1 cellular context compared by ENCODE assay signal in the genomic region with DNA sequence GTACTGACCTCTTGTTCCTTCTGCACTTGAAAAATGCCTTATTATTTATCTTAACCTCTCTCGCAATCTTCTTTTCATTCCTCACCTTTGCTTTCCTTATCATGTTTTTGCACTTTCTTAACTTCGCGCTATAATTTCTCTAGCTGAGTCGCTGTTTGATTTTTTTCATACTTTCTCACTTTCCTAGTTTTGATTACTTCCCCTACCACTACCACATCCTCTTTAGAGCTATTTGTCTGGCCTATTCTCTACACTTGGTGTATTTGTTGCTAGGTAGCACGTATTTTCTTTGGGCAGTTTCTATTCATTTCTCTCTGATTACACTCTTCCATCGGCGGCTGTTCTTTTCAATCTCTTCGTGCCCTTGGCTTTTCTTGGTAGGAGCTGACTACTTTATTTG.
TF ChIP-seq lines count a peak whose summit lies in the region.

No MANE protein-coding gene starts in this region.

TF ChIP-seq in endothelial cell of umbilical vein, 7 proteins besides CTCF, POLR2A, EP300 and RAD21 (continued from another document):
- TF ChIP-seq, protein P1, sequence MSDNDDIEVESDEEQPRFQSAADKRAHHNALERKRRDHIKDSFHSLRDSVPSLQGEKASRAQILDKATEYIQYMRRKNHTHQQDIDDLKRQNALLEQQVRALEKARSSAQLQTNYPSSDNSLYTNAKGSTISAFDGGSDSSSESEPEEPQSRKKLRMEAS (IDR thresholded peaks at IDR 0.05; ENCODE audit: insufficient read depth, insufficient read length): no peak
- no peak for TF ChIP-seq FOS (IDR thresholded peaks at IDR 0.05; ENCODE audit: borderline replicate concordance, insufficient read depth, low read length)
- no peak for TF ChIP-seq POLR2AphosphoS5 (IDR thresholded peaks at IDR 0.05; ENCODE audit: insufficient read depth, low read depth, low read length)
- TF ChIP-seq GATA2 (IDR thresholded peaks at IDR 0.05; ENCODE audit: insufficient read depth, insufficient read length, low read depth, low read length): no peak
- TF ChIP-seq MYC (IDR thresholded peaks at IDR 0.05; ENCODE audit: low read depth, low read length): no peak
- TF ChIP-seq JUN (IDR thresholded peaks at IDR 0.05; ENCODE audit: borderline replicate concordance, insufficient read depth, insufficient read length, low read depth): no peak
TF ChIP-seq in endothelial cell of umbilical vein: peak in this region for 0.
